ENCODE assay signal across 9 cellular contexts in the genomic region with DNA sequence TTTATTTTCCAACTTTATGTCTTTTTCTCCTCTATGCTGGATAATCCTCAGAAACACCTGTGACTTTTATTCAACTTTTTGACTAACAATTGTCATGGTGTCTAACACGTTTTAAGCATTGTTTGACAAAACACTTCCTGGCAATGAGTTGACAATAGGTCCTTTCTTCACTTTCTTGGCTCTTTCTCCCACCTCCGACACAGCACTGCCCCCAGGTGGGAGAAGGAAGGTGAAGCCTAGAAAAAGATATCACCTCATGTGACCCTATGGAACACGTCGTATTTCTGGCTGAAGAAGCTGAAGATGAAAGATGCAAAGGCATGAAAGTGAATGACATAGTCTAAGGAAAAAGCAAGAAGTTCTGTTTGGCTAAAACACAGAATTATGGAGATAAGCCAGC.
DNase-seq lines count a peak whose midpoint lies in the region; ATAC-seq and TF ChIP-seq lines count a peak whose summit lies in the region.
"Had no signal": no experiment of that assay in that cellular context is flagged by ENCODE, and none has a peak within 500 bp of the region (broad histone marks: within the 10 kb centered on the region; RNA-seq: fewer than 3 reads in every experiment).

No MANE protein-coding gene starts in this region.

- no peak overlapping the region for H3K4me3 ChIP-seq in GM06990 (replicated peaks; ENCODE audit: low read depth, low read length)
- no peak overlapping the region for H3K4me3 ChIP-seq in ascending aorta

- DNase-seq in GM06990 (ENCODE audit: extremely low read depth, insufficient read length) (no peak), HuH-7 (ENCODE audit: low spot score) (peak; percentile 33), left colon (peak in 1 of 2 donors; percentile 12), globus pallidus (ENCODE audit: low spot score) (no peak), ascending aorta (ENCODE audit: low spot score in 2 of 2) (no peak)
- DNase-seq in activated CD8-positive, alpha-beta memory T cell treated with anti-CD3 and anti-CD28 coated beads, Interleukin-2, amount 50 U/mL, for 4 hours: no peak
- DNase-seq: natural killer cell had no signal

- ATAC-seq in left colon: peak; percentile 45
- no peak for ATAC-seq in GM18870 (IDR thresholded peaks at IDR 0.05; ENCODE audit: unreplicated experiment)
- ATAC-seq: natural killer cell had no signal

- no peak overlapping the region for H3K27ac ChIP-seq in VCaP
- no peak overlapping the region for H3K27ac ChIP-seq in ascending aorta

- no peaks in the 10 kb centered on the region for H3K27me3 ChIP-seq in GM06990 (replicated peaks; ENCODE audit: control insufficient read depth, insufficient read depth, low read length)
- no peaks in the 10 kb centered on the region for H3K27me3 ChIP-seq in ascending aorta

- intact Hi-C loops in left colon (cut with DNase I, micrococcal nuclease): no loop called here
- intact Hi-C loops in ascending aorta (cut with DNase I): loop anchor here (5.0 kb wide), 1 partner anchor 348 kb away; no protein-coding TSS in a partner anchor

- H3K9me3 ChIP-seq in ascending aorta: no peaks in the 10 kb centered on the region

- TF ChIP-seq CTCF in GM06990 (IDR thresholded peaks at IDR 0.05; ENCODE audit: insufficient read depth, low read length, poor library complexity, severe bottlenecking) (peak; percentile 35), VCaP (conservative IDR thresholded peaks at IDR 0.05) (peak; percentile 74), ascending aorta (IDR thresholded peaks at IDR 0.05) (peak in 1 of 3 experiments; percentile 39)

- no peaks in the 10 kb centered on the region for H3K4me1 ChIP-seq in ascending aorta

- H3K36me3 ChIP-seq in GM06990 (ENCODE audit: control insufficient read depth, insufficient read depth, low read length) (no peaks in the 10 kb centered on the region), ascending aorta (no peaks in the 10 kb centered on the region)
